21 cellular contexts compared by ENCODE assay signal in the genomic region with DNA sequence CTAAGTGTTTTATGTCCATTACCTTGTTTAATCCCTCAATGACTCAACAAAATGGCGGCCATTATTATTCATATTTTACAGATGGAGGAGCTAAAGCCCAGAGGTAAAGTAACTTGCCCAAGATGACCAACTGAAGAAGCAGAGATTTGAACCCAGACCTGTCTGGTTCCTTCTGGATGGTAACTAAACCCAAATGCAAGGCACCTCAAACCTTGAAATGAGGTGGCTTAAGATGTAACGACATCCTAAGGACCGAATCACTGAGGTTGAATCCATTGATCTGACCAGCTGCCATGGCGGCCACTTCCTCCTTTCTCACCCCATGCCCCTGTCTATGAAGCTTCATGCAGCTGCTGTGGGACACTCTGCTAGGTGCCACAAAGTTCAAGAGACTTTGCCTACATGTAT. TPM values are rescaled to one million over a fixed set of nuclear protein-coding genes. Genes with fewer than 3 reads are reported as not detected.
DNase-seq lines count a peak whose midpoint lies in the region; ATAC-seq and TF ChIP-seq lines count a peak whose summit lies in the region.
"Had no signal": no experiment of that assay in that cellular context is flagged by ENCODE, and none has a peak within 500 bp of the region (broad histone marks: within the 10 kb centered on the region; RNA-seq: fewer than 3 reads in every experiment).

No MANE protein-coding gene starts in this region.

- H3K9me3 Mint-ChIP-seq in activated B cell treated with CpG ODN at 0.5 μM for 24 hours = peaks cover 3% of the 10 kb centered on the region

- H2BK120ac ChIP-seq in neuronal stem cell (ENCODE audit: low read depth, low read length) = no peak overlapping the region

- H3K36me3 Mint-ChIP-seq in activated B cell treated with CpG ODN at 0.5 μM for 24 hours (ENCODE audit: low read depth) = peaks cover 42% of the 10 kb centered on the region

- intact Hi-C loops in activated B cell treated with CpG ODN at 0.5 μM for 24 hours (cut with micrococcal nuclease) = loop anchor here (1.0 to 5.0 kb wide), 8 partner anchors 11 to 603 kb away; a partner anchor contains a TSS
- intact Hi-C loops in lower lobe of right lung (cut with DNase I) = no loop called here

- no peak overlapping the region for H3K23ac ChIP-seq in neuronal stem cell (ENCODE audit: low read depth, low read length, poor library complexity)

- H3K36me3 ChIP-seq in lower lobe of right lung = no peaks in the 10 kb centered on the region
- no peaks in the 10 kb centered on the region for H3K36me3 ChIP-seq in neuronal stem cell (replicated peaks in 1 of 2; ENCODE audit: control insufficient read depth in 2 of 2, insufficient read depth in 2 of 2, low read length in 2 of 2)
- H3K36me3 ChIP-seq: adrenal gland, suprapubic skin had no signal

- no peaks in the 10 kb centered on the region for H3K79me1 ChIP-seq in neuronal stem cell (ENCODE audit: low read depth, low read length)

- DNase-seq in GM12865 (ENCODE audit: low read depth) (peak; percentile 76), activated B cell treated with CpG ODN at 0.5 μM for 24 hours (no peak), lower lobe of right lung (no peak), neuronal stem cell (ENCODE audit: low spot score) (no peak)
- no peak for DNase-seq in activated CD4-positive, alpha-beta T cell treated with anti-CD3 and anti-CD28 coated beads for 48 hours
- no peak for DNase-seq in stimulated activated naive CD4-positive, alpha-beta T cell treated with Interleukin-2 at 50 U/mL for 16 hours (lab: John Stamatoyannopoulos, UW)
- DNase-seq: adrenal gland; dorsolateral prefrontal cortex; GOT3; left ventricle myocardium superior; NCI-H1436; NK-92 treated with Interleukin-12 subunit alpha and Interleukin-12 subunit beta, amount 100 ng/mL, for 24 hours; occipital lobe; Right ventricle myocardium superior; stimulated activated CD4-positive, alpha-beta T cell treated with anti-CD3 and anti-CD28 coated beads, Interleukin-2, amount 100 ng/mL, for 24 hours had no signal

- H3K4me1 ChIP-seq in lower lobe of right lung = no peaks in the 10 kb centered on the region
- H3K4me1 ChIP-seq in neuronal stem cell (ENCODE audit: control insufficient read depth in 2 of 2, insufficient read depth in 1 of 2, low read depth in 1 of 2, low read length in 2 of 2) = no peaks in the 10 kb centered on the region

- no peak overlapping the region for H2BK12ac ChIP-seq in neuronal stem cell (ENCODE audit: low read length)

- ATAC-seq in HG03064 (IDR thresholded peaks at IDR 0.05; ENCODE audit: low read depth, unreplicated experiment) = peak; percentile 28
- ATAC-seq in activated B cell treated with CpG ODN at 0.5 μM for 24 hours (ENCODE audit: low read depth) = peak; percentile 14
- ATAC-seq in lower lobe of right lung = no peak
- ATAC-seq: left ventricle myocardium superior had no signal

- no peak overlapping the region for H2BK5ac ChIP-seq in neuronal stem cell (ENCODE audit: low read length)

- TF ChIP-seq CTCF in GM12865 (IDR thresholded peaks at IDR 0.05; ENCODE audit: insufficient read depth, low read depth, low read length, missing control alignments) = no peak
- no peak for TF ChIP-seq CTCF in activated B cell treated with CpG ODN at 0.5 μM for 24 hours (IDR thresholded peaks at IDR 0.05)
- no peak for TF ChIP-seq CTCF in lower lobe of right lung (IDR thresholded peaks at IDR 0.05)

- H3K9me3 ChIP-seq in lower lobe of right lung (no peaks in the 10 kb centered on the region), neuronal stem cell (replicated peaks in 1 of 2; ENCODE audit: control insufficient read depth in 2 of 2, insufficient read depth in 1 of 2, low read depth in 1 of 2, low read length in 2 of 2) (no peaks in the 10 kb centered on the region)
- H3K9me3 ChIP-seq: adrenal gland, suprapubic skin had no signal

- no peak overlapping the region for H2AK5ac ChIP-seq in neuronal stem cell (ENCODE audit: low read depth, low read length)

- H4K8ac ChIP-seq in neuronal stem cell (ENCODE audit: low read depth, low read length) = no peak overlapping the region

- H3K4me2 ChIP-seq in neuronal stem cell (ENCODE audit: insufficient read depth, low read length, poor library complexity, severe bottlenecking) = no peak overlapping the region

- peak overlapping the region; percentile 90 for H3K4me3 ChIP-seq in GM12865 (ENCODE audit: low read depth, low read length)
- no peak overlapping the region for H3K4me3 ChIP-seq in lower lobe of right lung
- H3K4me3 ChIP-seq in neuronal stem cell (ENCODE audit: low read length in 2 of 2) = no peak overlapping the region
- H3K4me3 ChIP-seq: adrenal gland, suprapubic skin had no signal

- no peak overlapping the region for H3K9ac ChIP-seq in neuronal stem cell (ENCODE audit: low read depth, low read length, poor library complexity)

- H3K18ac ChIP-seq in neuronal stem cell (ENCODE audit: low read length) = no peak overlapping the region

- H3K4me1 Mint-ChIP-seq in activated B cell treated with CpG ODN at 0.5 μM for 24 hours = peaks cover 71% of the 10 kb centered on the region

- CTCF ChIA-PET in activated B cell treated with CpG ODN at 0.5 μM for 24 hours (lab: Charles Lee) = interaction anchor here (0.7 to 8.1 kb wide), 18 partner anchors 9 to 602 kb away, joined by 3 to 331 read pairs (median 7); a partner anchor contains a TSS

- H3K4me3 Mint-ChIP-seq in activated B cell treated with CpG ODN at 0.5 μM for 24 hours = peak overlapping the region; percentile 100

- H3K27me3 ChIP-seq in lower lobe of right lung (ENCODE audit: low read depth) = no peaks in the 10 kb centered on the region
- peaks cover 0 to 10% (median 0%) of the 10 kb centered on the region in 3 experiments for H3K27me3 ChIP-seq in neuronal stem cell (ENCODE audit: control insufficient read depth in 3 of 3, insufficient read depth in 3 of 3, low read depth in 1 of 3, low read length in 3 of 3)
- H3K27me3 ChIP-seq: adrenal gland, dorsolateral prefrontal cortex, suprapubic skin had no signal

- no peaks in the 10 kb centered on the region for H3K27me3 Mint-ChIP-seq in activated B cell treated with CpG ODN at 0.5 μM for 24 hours

- peak; percentile 35 for TF ChIP-seq POLR2A in GM19099 (IDR thresholded peaks at IDR 0.05; ENCODE audit: extremely low read depth, insufficient read length, low read depth)

- H4K91ac ChIP-seq in neuronal stem cell (ENCODE audit: low read depth, low read length, poor library complexity) = no peak overlapping the region

- WGBS in neuronal stem cell (ENCODE audit: extremely low coverage in 2 of 2, insufficient read length in 2 of 2, insufficient replicate concordance in 1 of 2), 2 donors = no CpG with 5 or more reads among the region's 4 CpGs

- H3K27ac ChIP-seq in lower lobe of right lung = no peak overlapping the region
- H3K27ac ChIP-seq in neuronal stem cell (replicated peaks; ENCODE audit: low read length) = no peak overlapping the region
- H3K27ac ChIP-seq: adrenal gland, suprapubic skin had no signal

- H2BK15ac ChIP-seq in neuronal stem cell (ENCODE audit: low read length) = no peak overlapping the region

- H3K4ac ChIP-seq in neuronal stem cell (ENCODE audit: low read length) = no peak overlapping the region

- no peak overlapping the region for H2AFZ ChIP-seq in neuronal stem cell (ENCODE audit: low read length)

- POLR2A ChIA-PET in activated B cell treated with CpG ODN at 0.5 μM for 24 hours (lab: Charles Lee) = interaction anchor here (0.6 to 4.5 kb wide), 21 partner anchors 8 to 849 kb away, joined by 3 to 249 read pairs (median 5); a partner anchor contains a TSS

- H3K14ac ChIP-seq in neuronal stem cell (ENCODE audit: low read length) = no peak overlapping the region

- peak overlapping the region; percentile 98 for H3K27ac Mint-ChIP-seq in activated B cell treated with CpG ODN at 0.5 μM for 24 hours
- H3K27ac Mint-ChIP-seq: activated T-helper 2 cell treated with anti-CD3 and anti-CD28 coated beads, Interferon-gamma antibody, Interleukin-2, Interleukin-4, amounts not matched to agents 10 μg/mL and 5 μg/mL and 100 μg/mL, durations not matched to agents 14 hours and 24 hours and 36 hours had no signal

RNA-seq across cellular contexts. Expression of a gene that starts 0.9 kb away (rescaled TPM):
- 92.0 and 107 TPM in 2 replicates for total RNA-seq in activated B cell treated with CpG ODN at 0.5 μM for 24 hours
- 1.2 TPM for total RNA-seq in lower lobe of right lung
- polyA plus RNA-seq in neuronal stem cell (2013, experiment 1 of 2) = not detected
- polyA plus RNA-seq in neuronal stem cell (2013, experiment 2 of 2) = not detected
- total RNA-seq: activated T-helper 2 cell treated with anti-CD3 and anti-CD28 coated beads, Interferon-gamma antibody, Interleukin-2, Interleukin-4, amounts not matched to agents 10 μg/mL and 5 μg/mL and 100 μg/mL, durations not matched to agents 14 hours and 24 hours and 36 hours; Daoy; HT1080; left ventricle myocardium superior; Right ventricle myocardium superior had no signal

RNA-seq across cellular contexts. Expression of a gene that starts 22.7 kb away (rescaled TPM):
- total RNA-seq in activated B cell treated with CpG ODN at 0.5 μM for 24 hours (39.6 and 43.0 TPM in 2 replicates), lower lobe of right lung (35.3 TPM)
- not detected for polyA plus RNA-seq in neuronal stem cell (2013, experiment 1 of 2)
- 0.04 TPM for polyA plus RNA-seq in neuronal stem cell (2013, experiment 2 of 2)
- total RNA-seq: HT1080 had no signal

Comparison
In these comparisons a context has a peak if more than half of its experiments do, and no peak if none do; other contexts are left out.
1. ATAC-seq: peak in HG03064 (single experiment) and activated B cell treated with CpG ODN at 0.5 μM for 24 hours (single experiment); none in lower lobe of right lung (0 of 2).
2. RNA of a gene that starts 0.9 kb away (total RNA-seq): 92.0 to 107 TPM in activated B cell treated with CpG ODN at 0.5 μM for 24 hours; 1.2 TPM in lower lobe of right lung (single experiment); every median in the first group is over 10 times any median in the second.